16 cellular contexts compared by ENCODE assay signal in the genomic region with DNA sequence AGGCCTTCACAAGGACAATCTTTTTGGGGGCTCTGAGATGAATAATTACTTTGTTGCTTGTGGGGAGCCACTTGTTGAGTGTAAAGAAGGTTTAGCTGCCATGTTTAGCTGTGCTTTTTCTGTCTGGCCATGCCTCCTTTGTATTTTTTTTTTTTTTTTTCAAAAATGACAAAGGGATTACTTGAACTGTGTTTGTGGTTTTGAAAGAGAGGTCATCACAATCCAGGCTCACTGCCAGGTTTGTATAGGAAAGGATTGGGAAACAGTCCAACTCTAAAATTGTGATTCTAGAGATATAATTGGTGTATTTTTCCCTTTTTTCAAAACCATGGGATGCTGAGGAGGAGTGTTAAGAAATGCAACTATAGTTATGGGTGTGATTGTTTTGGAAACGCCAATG. TPM values are rescaled to one million over a fixed set of nuclear protein-coding genes. Genes with fewer than 3 reads are reported as not detected.
DNase-seq lines count a peak whose midpoint lies in the region; ATAC-seq, FAIRE-seq and TF ChIP-seq lines count a peak whose summit lies in the region.
"Had no signal": no experiment of that assay in that cellular context is flagged by ENCODE, and none has a peak within 500 bp of the region (broad histone marks: within the 10 kb centered on the region; RNA-seq: fewer than 3 reads in every experiment).

No MANE protein-coding gene starts in this region.

- H4K20me1 ChIP-seq in K562 (replicated peaks; ENCODE audit: control insufficient read depth, insufficient read depth, low read length), result no peaks in the 10 kb centered on the region

- H3K27me3 ChIP-seq in K562 (ENCODE audit: control insufficient read depth in 2 of 2, insufficient read depth in 2 of 2, low read length in 2 of 2), result no peaks in the 10 kb centered on the region

- H3K79me2 ChIP-seq in K562 (ENCODE audit: control insufficient read depth, insufficient read depth, low read length), result peaks cover 17% of the 10 kb centered on the region

- peaks cover 19% of the 10 kb centered on the region; the same call in 2 of the 3 replicates for H3K36me3 ChIP-seq in K562 (ENCODE audit: control insufficient read depth, insufficient read depth, low read length)
- H3K36me3 ChIP-seq: gastroesophageal sphincter, left lung, neural progenitor cell had no signal

- no peak overlapping the region for H3K4me3 ChIP-seq in K562
- no peak overlapping the region for H3K4me3 ChIP-seq in skeletal muscle cell (ENCODE audit: low read depth, low read length)
- H3K4me3 ChIP-seq: gastroesophageal sphincter, left lung, neural progenitor cell had no signal

- intact Hi-C loops in K562 (cut with micrococcal nuclease), result no loop called here

- no peak overlapping the region for H3K9ac ChIP-seq in K562 (ENCODE audit: insufficient read depth in 1 of 2, low read depth in 2 of 2, low read length in 2 of 2)
- H3K9ac ChIP-seq: neural progenitor cell had no signal

- ATAC-seq in K562, result no peak
- no peak for ATAC-seq in GM18511 (IDR thresholded peaks at IDR 0.05; ENCODE audit: unreplicated experiment)
- ATAC-seq in T-cell (replicated peaks in 1 of 4), result no peak
- ATAC-seq: activated T-helper 17 cell treated with anti-CD3 and anti-CD28 coated beads, Interleukin-2, amount 50 U/mL, for 72 hours; gastroesophageal sphincter; left lung; stimulated activated effector memory CD8-positive, alpha-beta T cell treated with anti-CD3 and anti-CD28 coated beads, Interleukin-12 subunit alpha, Interleukin-12 subunit beta, amount 100 ng/mL, for 72 hours had no signal

- no peak for TF ChIP-seq CTCF in K562 (IDR thresholded peaks at IDR 0.05 in 2 of 3, conservative IDR thresholded peaks at IDR 0.05 in 1 of 3; ENCODE audit: insufficient read depth in 2 of 3, low read depth in 1 of 3, low read length in 3 of 3)

- 27% methylated on average over 1 of the region's 1 CpG for WGBS in K562 (ENCODE audit: insufficient coverage, low coverage, missing lambda C conversion rate)

- peaks cover 13 to 25% of the 10 kb centered on the region in 2 experiments; a peak in 4 of 5 replicates for H3K4me1 ChIP-seq in K562 (replicated peaks in 1 of 2; ENCODE audit: control insufficient read depth in 2 of 2, insufficient read depth in 2 of 2, low read length in 2 of 2)

- no peak overlapping the region for H3K4me3 Mint-ChIP-seq in T-cell
- H3K4me3 Mint-ChIP-seq: activated T-helper 17 cell treated with anti-CD3 and anti-CD28 coated beads, Interleukin-2, amount 50 U/mL, for 72 hours; neural progenitor cell; stimulated activated effector memory CD8-positive, alpha-beta T cell treated with anti-CD3 and anti-CD28 coated beads, Interleukin-12 subunit alpha, Interleukin-12 subunit beta, amount 100 ng/mL, for 72 hours had no signal

- peaks cover 33 to 45% (median 36%) of the 10 kb centered on the region in 3 donors for H3K4me1 Mint-ChIP-seq in T-cell

- H3K27ac ChIP-seq in K562 (ENCODE audit: extremely low read depth, low read depth, low read length), result no peak overlapping the region
- H3K27ac ChIP-seq: gastroesophageal sphincter, left lung, neural progenitor cell had no signal

- no peak for TF ChIP-seq EP300 in K562 (IDR thresholded peaks at IDR 0.05; ENCODE audit: low read length)

- no peak overlapping the region for H3K4me2 ChIP-seq in K562 (ENCODE audit: insufficient read depth, low read length)
- H3K4me2 ChIP-seq: neural progenitor cell had no signal

- no peak overlapping the region for H3K27ac Mint-ChIP-seq in T-cell
- H3K27ac Mint-ChIP-seq: activated T-helper 17 cell treated with anti-CD3 and anti-CD28 coated beads, Interleukin-2, amount 50 U/mL, for 72 hours; neural progenitor cell; stimulated activated effector memory CD8-positive, alpha-beta T cell treated with anti-CD3 and anti-CD28 coated beads, Interleukin-12 subunit alpha, Interleukin-12 subunit beta, amount 100 ng/mL, for 72 hours had no signal

- H3K9me3 Mint-ChIP-seq in T-cell, result no peaks in the 10 kb centered on the region
- H3K9me3 Mint-ChIP-seq: activated T-helper 17 cell treated with anti-CD3 and anti-CD28 coated beads, Interleukin-2, amount 50 U/mL, for 72 hours; neural progenitor cell; stimulated activated effector memory CD8-positive, alpha-beta T cell treated with anti-CD3 and anti-CD28 coated beads, Interleukin-12 subunit alpha, Interleukin-12 subunit beta, amount 100 ng/mL, for 72 hours had no signal

- no peaks in the 10 kb centered on the region for H3K9me3 ChIP-seq in K562 (replicated peaks; ENCODE audit: control insufficient read depth, insufficient read depth, low read depth, low read length)
- H3K9me3 ChIP-seq: gastroesophageal sphincter, left lung had no signal

- H2AFZ ChIP-seq in K562 (ENCODE audit: low read depth, low read length), result no peak overlapping the region
- H2AFZ ChIP-seq: neural progenitor cell had no signal

- CTCF ChIA-PET in K562 (lab: Yijun Ruan, JAX; ENCODE audit: low intra/inter-chr PET ratio), result no interaction called here
- CTCF ChIA-PET in T-cell (lab: Charles Lee), result no interaction called here
- CTCF ChIA-PET in HEK293T (lab: Yijun Ruan, JAX), result no interaction called here

- H3K27me3 Mint-ChIP-seq in T-cell, result no peaks in the 10 kb centered on the region
- H3K27me3 Mint-ChIP-seq: activated T-helper 17 cell treated with anti-CD3 and anti-CD28 coated beads, Interleukin-2, amount 50 U/mL, for 72 hours had no signal

- POLR2A ChIA-PET in K562 (lab: Yijun Ruan, JAX), result no interaction called here
- POLR2A ChIA-PET in T-cell (lab: Charles Lee), result no interaction called here
- POLR2A ChIA-PET in HEK293T (lab: Yijun Ruan, JAX), result no interaction called here

- no TSS peak for BruUV-seq in K562 (replicated peaks; lab: Mats Ljungman, UMichigan)

- no peak for TF ChIP-seq RAD21 in K562 (CRISPR knock-in tag; conservative IDR thresholded peaks at IDR 0.05 in 1 of 2, IDR thresholded peaks at IDR 0.05 in 1 of 2)

- H3K36me3 Mint-ChIP-seq in T-cell, result peaks cover 17% of the 10 kb centered on the region

- H3K9me1 ChIP-seq in K562 (ENCODE audit: control insufficient read depth, insufficient read depth, low read length), result no peaks in the 10 kb centered on the region

- TF ChIP-seq POLR2A in H54 (IDR thresholded peaks at IDR 0.05; ENCODE audit: low read depth, low read length), result no peak
- TF ChIP-seq POLR2A in K562 (conservative IDR thresholded peaks at IDR 0.05), result no peak

- FAIRE-seq in H54 (lab: Jason Lieb, UNC) (peak; percentile 27), K562 (lab: Jason Lieb, UNC) (peak; percentile 44)
- FAIRE-seq: colon had no signal

- DNase-seq in H54 (ENCODE audit: insufficient read length, low spot score) (peak; percentile 58), NCI-H2029 treated with DMSO at 0.1 percent for 48 hours (lab: John Stamatoyannopoulos, UW) (peak; percentile 64), K562 (ENCODE audit: extremely low read depth in 1 of 4, low spot score in 3 of 4) (no peak), skeletal muscle cell (ENCODE audit: low read depth) (peak; percentile 70), T-cell (no peak), HEK293T (ENCODE audit: extremely low spot score) (no peak)
- DNase-seq: activated CD4-positive, alpha-beta T cell treated with anti-CD3 and anti-CD28 coated beads for 48 hours; left lung; NCI-H1930; SIG-M5 had no signal

- in situ Hi-C loops in K562 (cut with MboI), result no loop called here

RNA-seq across cellular contexts. Expression of gene ITPRIPL1, which starts 4.3 kb away (rescaled TPM):
- 6.2 and 12.4 TPM in 2 replicates for total RNA-seq in K562 (2011; cell fraction: chromatin; rRNA removed; ENCODE audit: low replicate concordance)
- 10.3 and 12.5 TPM in 2 replicates for total RNA-seq in K562 (2011; cell fraction: nucleolus; rRNA removed)
- total RNA-seq in K562 (2011; cell fraction: nucleoplasm; rRNA removed), result 9.8 and 11.6 TPM in 2 replicates
- total RNA-seq in K562 (2014; rRNA removed), result 6.1 and 8.8 TPM in 2 replicates
- 5.9 and 6.4 TPM in 2 replicates for total RNA-seq in K562 (2014; rRNA removed; fragmentation: Illumina TruSeq; extraction: Trizol)
- 6.1 and 6.7 TPM in 2 replicates for total RNA-seq in K562 (2015; rRNA removed; fragmentation: Illumina TruSeq; extraction: Trizol)
- total RNA-seq in K562 (2021), result 8.9 and 9.0 TPM in 2 replicates
- polyA plus RNA-seq in K562 (2011; rRNA removed), result 0.23 and 5.2 TPM in 2 replicates
- 0.35 and 9.2 TPM in 2 replicates for polyA plus RNA-seq in K562 (2011; cell fraction: cytosol; rRNA removed)
- polyA plus RNA-seq in K562 (2011; cell fraction: nucleus; rRNA removed), result 0.25 and 9.3 TPM in 2 replicates
- 3.2 and 5.3 TPM in 2 replicates for polyA plus RNA-seq in K562 (2012)
- polyA plus RNA-seq in K562 (2014; fragmentation: Illumina TruSeq; extraction: Trizol), result 6.4 and 8.1 TPM in 2 replicates
- 1 to 10 TPM in 1 of 2 experiments, under 1 TPM in 1; 0.99 to 1.5 TPM for polyA plus RNA-seq in K562 (2014; fragmentation: Nextera tagmentation; extraction: Ambion mirVana)
- 5.8 and 6.5 TPM in 2 replicates for polyA plus RNA-seq in K562 (2014; rRNA removed)
- 0.21 and 7.7 TPM in 2 replicates for polyA minus RNA-seq in K562 (2011; rRNA and poly(A)+ RNA removed)
- polyA minus RNA-seq in K562 (2011; cell fraction: cytosol; rRNA and poly(A)+ RNA removed), result 4.9 TPM in 1 of 2 replicates, not detected in the other
- polyA minus RNA-seq in K562 (2011; cell fraction: nucleus; rRNA and poly(A)+ RNA removed), result 0.11 and 1.8 TPM in 2 replicates
- 10 to 100 TPM in 4 of 5 donors, 1 to 10 TPM in 1; 3.9 to 13.7 (median 12.7) TPM for total RNA-seq in T-cell

RNA-seq across cellular contexts. Expression of gene NCAPH, which starts 6.2 kb away (rescaled TPM):
- 45.7 and 47.1 TPM in 2 replicates for total RNA-seq in K562 (2011; cell fraction: chromatin; rRNA removed; ENCODE audit: low replicate concordance)
- total RNA-seq in K562 (2011; cell fraction: nucleolus; rRNA removed), result 25.8 and 26.7 TPM in 2 replicates
- 27.6 and 34.5 TPM in 2 replicates for total RNA-seq in K562 (2011; cell fraction: nucleoplasm; rRNA removed)
- total RNA-seq in K562 (2014; rRNA removed) (63.7 and 74.2 TPM in 2 replicates), K562 (2014; rRNA removed; fragmentation: Illumina TruSeq; extraction: Trizol) (52.7 and 54.8 TPM in 2 replicates), K562 (2015; rRNA removed; fragmentation: Illumina TruSeq; extraction: Trizol) (58.2 and 61.0 TPM in 2 replicates), K562 (2021) (64.4 and 65.1 TPM in 2 replicates), T-cell (1 to 10 TPM; 1.9 to 5.5 (median 4.0) TPM)
- polyA plus RNA-seq in K562 (2011; rRNA removed) (68.0 and 76.0 TPM in 2 replicates), K562 (2014; fragmentation: Illumina TruSeq; extraction: Trizol) (94.5 and 109 TPM in 2 replicates), K562 (2014; fragmentation: Nextera tagmentation; extraction: Ambion mirVana) (10 to 100 TPM; 52.4 to 73.8 TPM), K562 (2014; rRNA removed) (67.4 and 73.5 TPM in 2 replicates)
- polyA plus RNA-seq in K562 (2011; cell fraction: cytosol; rRNA removed), result 56.1 and 60.9 TPM in 2 replicates
- 62.2 and 63.3 TPM in 2 replicates for polyA plus RNA-seq in K562 (2011; cell fraction: nucleus; rRNA removed)
- polyA plus RNA-seq in K562 (2012), result 45.6 and 48.3 TPM in 2 replicates
- polyA minus RNA-seq in K562 (2011; rRNA and poly(A)+ RNA removed), result 64.5 and 73.1 TPM in 2 replicates
- 36.7 and 42.9 TPM in 2 replicates for polyA minus RNA-seq in K562 (2011; cell fraction: cytosol; rRNA and poly(A)+ RNA removed)
- polyA minus RNA-seq in K562 (2011; cell fraction: nucleus; rRNA and poly(A)+ RNA removed), result 19.0 and 30.5 TPM in 2 replicates

RNA-seq across cellular contexts. Expression of gene SNRNP200, which starts 24.1 kb away (rescaled TPM):
- total RNA-seq in K562 (2011; cell fraction: chromatin; rRNA removed; ENCODE audit: low replicate concordance), result 357 and 597 TPM in 2 replicates
- total RNA-seq in K562 (2011; cell fraction: nucleolus; rRNA removed), result 292 and 296 TPM in 2 replicates
- 272 and 298 TPM in 2 replicates for total RNA-seq in K562 (2011; cell fraction: nucleoplasm; rRNA removed)
- total RNA-seq in K562 (2014; rRNA removed) (76.1 and 87.5 TPM in 2 replicates), K562 (2014; rRNA removed; fragmentation: Illumina TruSeq; extraction: Trizol) (66.5 and 77.9 TPM in 2 replicates), K562 (2015; rRNA removed; fragmentation: Illumina TruSeq; extraction: Trizol) (94.4 and 95.0 TPM in 2 replicates), K562 (2021) (188 and 210 TPM in 2 replicates), T-cell (100 to 1,000 TPM; 200 to 254 (median 203) TPM)
- polyA plus RNA-seq in K562 (2011; rRNA removed) (191 and 199 TPM in 2 replicates), K562 (2014; fragmentation: Illumina TruSeq; extraction: Trizol) (224 and 231 TPM in 2 replicates), K562 (2014; fragmentation: Nextera tagmentation; extraction: Ambion mirVana) (100 to 1,000 TPM in 1 of 2 experiments, 10 to 100 TPM in 1; 87.9 to 155 TPM), K562 (2014; rRNA removed) (171 and 181 TPM in 2 replicates)
- 297 and 335 TPM in 2 replicates for polyA plus RNA-seq in K562 (2011; cell fraction: cytosol; rRNA removed)
- polyA plus RNA-seq in K562 (2011; cell fraction: nucleus; rRNA removed), result 314 and 395 TPM in 2 replicates
- 148 and 177 TPM in 2 replicates for polyA plus RNA-seq in K562 (2012)
- polyA minus RNA-seq in K562 (2011; rRNA and poly(A)+ RNA removed), result 329 and 491 TPM in 2 replicates
- polyA minus RNA-seq in K562 (2011; cell fraction: cytosol; rRNA and poly(A)+ RNA removed), result 205 and 221 TPM in 2 replicates
- 92.2 and 124 TPM in 2 replicates for polyA minus RNA-seq in K562 (2011; cell fraction: nucleus; rRNA and poly(A)+ RNA removed)

Comparison
In these comparisons a context has a peak if more than half of its experiments do, and no peak if none do; other contexts are left out.
1. DNase-seq: peak in H54 (single experiment), NCI-H2029 treated with DMSO at 0.1 percent for 48 hours (single experiment) and skeletal muscle cell (single experiment); none in K562 (0 of 4), T-cell (0 of 34) and HEK293T (single experiment).
2. RNA of gene NCAPH, which starts 6.2 kb away (total RNA-seq): 25.8 to 74.2 TPM in K562; 1.9 to 5.5 TPM in T-cell; every median in the first group is over 4 times any median in the second.